2 cellular contexts compared by ENCODE assay signal in the genomic region with DNA sequence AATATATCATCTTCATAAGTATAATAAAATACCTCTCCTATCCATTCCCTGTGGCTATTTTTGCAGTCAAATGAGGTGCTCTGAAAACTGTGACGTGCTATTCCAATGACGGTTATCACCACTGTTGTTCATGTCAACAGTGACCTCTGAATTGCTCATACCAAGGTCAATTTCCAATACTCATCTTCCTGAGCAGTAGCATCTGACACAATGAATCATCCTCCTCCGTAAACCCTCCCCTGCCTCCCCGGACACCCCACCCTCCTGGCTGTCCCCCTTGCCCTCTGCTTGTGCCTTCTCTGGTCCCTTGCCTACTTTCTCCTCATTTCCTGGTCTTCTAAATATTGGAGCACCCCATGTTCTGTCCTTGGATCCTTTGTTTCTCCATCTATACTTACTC.
TF ChIP-seq lines count a peak whose summit lies in the region.

No MANE protein-coding gene starts in this region.

TF ChIP-seq in IMR-90, 13 proteins besides CTCF, POLR2A, EP300 and RAD21:
- 0 out of 2 replicates have a peak, but pooled peaks have one; percentile 29 for TF ChIP-seq FOS (IDR thresholded peaks at IDR 0.05; ENCODE audit: low read depth, low read length)
- TF ChIP-seq MXI1 (IDR thresholded peaks at IDR 0.05; ENCODE audit: borderline replicate concordance, low read depth, low read length): no peak

TF ChIP-seq in GM23338, 12 proteins besides CTCF, POLR2A, EP300 and RAD21:
- TF ChIP-seq, protein P1, sequence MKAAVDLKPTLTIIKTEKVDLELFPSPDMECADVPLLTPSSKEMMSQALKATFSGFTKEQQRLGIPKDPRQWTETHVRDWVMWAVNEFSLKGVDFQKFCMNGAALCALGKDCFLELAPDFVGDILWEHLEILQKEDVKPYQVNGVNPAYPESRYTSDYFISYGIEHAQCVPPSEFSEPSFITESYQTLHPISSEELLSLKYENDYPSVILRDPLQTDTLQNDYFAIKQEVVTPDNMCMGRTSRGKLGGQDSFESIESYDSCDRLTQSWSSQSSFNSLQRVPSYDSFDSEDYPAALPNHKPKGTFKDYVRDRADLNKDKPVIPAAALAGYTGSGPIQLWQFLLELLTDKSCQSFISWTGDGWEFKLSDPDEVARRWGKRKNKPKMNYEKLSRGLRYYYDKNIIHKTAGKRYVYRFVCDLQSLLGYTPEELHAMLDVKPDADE (IDR thresholded peaks at IDR 0.05): no peak
- TF ChIP-seq EZH2 (IDR thresholded peaks at IDR 0.05; ENCODE audit: low read depth, unreplicated experiment) (no peak), ZNF331 (CRISPR knock-in tag; IDR thresholded peaks at IDR 0.05; ENCODE audit: low read depth) (no peak), CREB1 (CRISPR knock-in tag; IDR thresholded peaks at IDR 0.05; ENCODE audit: low read depth) (no peak), POLR2AphosphoS5 (IDR thresholded peaks at IDR 0.05; ENCODE audit: low read depth) (no peak)
- TF ChIP-seq, protein P2, sequence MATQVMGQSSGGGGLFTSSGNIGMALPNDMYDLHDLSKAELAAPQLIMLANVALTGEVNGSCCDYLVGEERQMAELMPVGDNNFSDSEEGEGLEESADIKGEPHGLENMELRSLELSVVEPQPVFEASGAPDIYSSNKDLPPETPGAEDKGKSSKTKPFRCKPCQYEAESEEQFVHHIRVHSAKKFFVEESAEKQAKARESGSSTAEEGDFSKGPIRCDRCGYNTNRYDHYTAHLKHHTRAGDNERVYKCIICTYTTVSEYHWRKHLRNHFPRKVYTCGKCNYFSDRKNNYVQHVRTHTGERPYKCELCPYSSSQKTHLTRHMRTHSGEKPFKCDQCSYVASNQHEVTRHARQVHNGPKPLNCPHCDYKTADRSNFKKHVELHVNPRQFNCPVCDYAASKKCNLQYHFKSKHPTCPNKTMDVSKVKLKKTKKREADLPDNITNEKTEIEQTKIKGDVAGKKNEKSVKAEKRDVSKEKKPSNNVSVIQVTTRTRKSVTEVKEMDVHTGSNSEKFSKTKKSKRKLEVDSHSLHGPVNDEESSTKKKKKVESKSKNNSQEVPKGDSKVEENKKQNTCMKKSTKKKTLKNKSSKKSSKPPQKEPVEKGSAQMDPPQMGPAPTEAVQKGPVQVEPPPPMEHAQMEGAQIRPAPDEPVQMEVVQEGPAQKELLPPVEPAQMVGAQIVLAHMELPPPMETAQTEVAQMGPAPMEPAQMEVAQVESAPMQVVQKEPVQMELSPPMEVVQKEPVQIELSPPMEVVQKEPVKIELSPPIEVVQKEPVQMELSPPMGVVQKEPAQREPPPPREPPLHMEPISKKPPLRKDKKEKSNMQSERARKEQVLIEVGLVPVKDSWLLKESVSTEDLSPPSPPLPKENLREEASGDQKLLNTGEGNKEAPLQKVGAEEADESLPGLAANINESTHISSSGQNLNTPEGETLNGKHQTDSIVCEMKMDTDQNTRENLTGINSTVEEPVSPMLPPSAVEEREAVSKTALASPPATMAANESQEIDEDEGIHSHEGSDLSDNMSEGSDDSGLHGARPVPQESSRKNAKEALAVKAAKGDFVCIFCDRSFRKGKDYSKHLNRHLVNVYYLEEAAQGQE (IDR thresholded peaks at IDR 0.05; ENCODE audit: unreplicated experiment): no peak
TF ChIP-seq in GM23338: peak in this region for 0.
